Comparison of ENCODE assay signal across 8 cellular contexts in the genomic region with DNA sequence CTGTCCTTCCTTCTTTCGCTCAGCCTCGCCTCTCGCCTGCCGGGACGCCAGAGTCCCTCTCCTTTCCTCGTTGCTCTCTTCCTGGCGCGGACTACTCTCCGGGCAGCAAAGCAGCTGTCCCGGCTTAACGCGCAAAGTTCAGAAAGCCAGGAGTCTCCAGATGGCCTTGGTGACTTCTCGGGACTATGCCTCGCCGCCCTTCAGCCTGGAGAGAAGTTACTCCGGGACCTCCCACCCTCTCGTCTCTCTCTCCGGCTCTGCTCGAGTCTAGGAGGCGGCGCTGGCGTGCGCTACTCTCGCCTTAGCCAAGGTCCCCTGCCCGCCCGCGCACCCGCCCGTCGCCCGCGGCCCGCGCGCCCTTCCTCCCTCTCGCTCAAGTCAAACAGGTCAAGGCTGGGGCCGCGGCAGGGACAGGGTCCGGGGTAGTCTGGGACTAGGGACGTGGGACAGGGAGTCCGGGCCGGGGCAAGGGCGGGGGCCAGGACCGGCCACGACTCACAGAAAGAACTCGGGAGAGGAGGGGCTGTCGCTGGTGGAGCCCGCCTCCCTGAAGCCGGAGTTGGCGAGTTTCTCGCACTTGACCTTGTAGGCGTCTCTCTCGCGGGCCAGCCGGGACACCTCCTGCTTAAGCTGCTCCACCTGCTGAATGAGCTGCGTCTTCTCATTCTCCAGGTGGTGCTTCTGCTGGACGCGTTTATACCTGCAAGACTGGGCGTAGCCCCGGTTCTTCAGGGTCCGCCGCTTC. TPM values are rescaled to one million over a fixed set of nuclear protein-coding genes. Genes with fewer than 3 reads are reported as not detected.
A peak's percentile ranks its signal among the peaks of the same experiment; 100 is the strongest.
DNase-seq lines count a peak whose midpoint lies in the region; ATAC-seq and TF ChIP-seq lines count a peak whose summit lies in the region.

No MANE protein-coding gene starts in this region.

- no peaks in the 10 kb centered on the region; the same call in 2 of the 3 replicates for H3K36me3 Mint-ChIP-seq in GM23338 (ENCODE audit: low read depth)

- peaks cover 48% of the 10 kb centered on the region for H3K4me1 Mint-ChIP-seq in GM23338

- H3K27ac ChIP-seq in GM23338 (ENCODE audit: low read depth) (no peak overlapping the region), angular gyrus (ENCODE audit: low read depth, low read length) (peak overlapping the region; percentile 1)

- H3K27ac Mint-ChIP-seq in GM23338: no peak overlapping the region

- H3K9me3 Mint-ChIP-seq in GM23338: 0 out of 3 replicates have a peak, but pooled peaks cover 6% of the 10 kb centered on the region

- intact Hi-C loops in sciatic nerve (cut with DNase I): loop anchor here (10.0 kb wide), 1 partner anchor 1423 kb away; no protein-coding TSS in a partner anchor

- peak overlapping the region; percentile 96 for H3K4me2 ChIP-seq in GM23338

- peak overlapping the region; percentile 81 for H3K4me3 Mint-ChIP-seq in GM23338

- no peaks in the 10 kb centered on the region for H3K79me2 ChIP-seq in GM23338 (replicated peaks; ENCODE audit: insufficient read depth)

- TF ChIP-seq CTCF in GM23338 (conservative IDR thresholded peaks at IDR 0.05; ENCODE audit: low read depth in 2 of 2): no peak

- H3K27me3 Mint-ChIP-seq in GM23338 (ENCODE audit: insufficient read depth, low read depth, poor library complexity): peaks cover 95% of the 10 kb centered on the region

- DNase-seq in GM23338 (ENCODE audit: low spot score) (peak; percentile 73), hypothalamus (lab: John Stamatoyannopoulos, UW) (peak in 26 of 51 donors; percentile 10 to 59 (median 32)), sciatic nerve (ENCODE audit: low spot score) (peak; percentile 73)
- no peak for DNase-seq in effector CD8-positive, alpha-beta T cell (lab: John Stamatoyannopoulos, UW)

- H2AFZ ChIP-seq in GM23338: no peak overlapping the region

- H3K9me2 ChIP-seq in GM23338 (ENCODE audit: insufficient read depth): no peaks in the 10 kb centered on the region

- no peaks in the 10 kb centered on the region for H3F3A ChIP-seq in GM23338 (replicated peaks; ENCODE audit: low read depth)

- H3K4me3 ChIP-seq in GM23338: peak overlapping the region; percentile 82

- H3K4me1 ChIP-seq in GM23338 (ENCODE audit: insufficient read depth): peaks cover 36% of the 10 kb centered on the region

- peak; percentile 4 for ATAC-seq in GM23338
- no peak for ATAC-seq in sciatic nerve
- no peak for ATAC-seq in GM21360 (IDR thresholded peaks at IDR 0.05; ENCODE audit: unreplicated experiment)
- ATAC-seq in HG03175 (IDR thresholded peaks at IDR 0.05; ENCODE audit: unreplicated experiment): no peak
- no peak for ATAC-seq in HG02981 (IDR thresholded peaks at IDR 0.05; ENCODE audit: unreplicated experiment)

- H3K36me3 ChIP-seq in GM23338 (ENCODE audit: insufficient read depth): no peaks in the 10 kb centered on the region

- peaks cover 27% of the 10 kb centered on the region for H4K20me1 ChIP-seq in GM23338 (replicated peaks; ENCODE audit: insufficient read depth)

- peaks cover 98% of the 10 kb centered on the region for H3K27me3 ChIP-seq in GM23338 (ENCODE audit: insufficient read depth)

TF ChIP-seq in GM23338, 12 proteins besides CTCF, POLR2A, EP300 and RAD21:
- TF ChIP-seq CREB1 (CRISPR knock-in tag; IDR thresholded peaks at IDR 0.05; ENCODE audit: low read depth): no peak
- peak; percentile 74 for TF ChIP-seq EZH2 (IDR thresholded peaks at IDR 0.05; ENCODE audit: low read depth, unreplicated experiment)
- TF ChIP-seq, protein P1, sequence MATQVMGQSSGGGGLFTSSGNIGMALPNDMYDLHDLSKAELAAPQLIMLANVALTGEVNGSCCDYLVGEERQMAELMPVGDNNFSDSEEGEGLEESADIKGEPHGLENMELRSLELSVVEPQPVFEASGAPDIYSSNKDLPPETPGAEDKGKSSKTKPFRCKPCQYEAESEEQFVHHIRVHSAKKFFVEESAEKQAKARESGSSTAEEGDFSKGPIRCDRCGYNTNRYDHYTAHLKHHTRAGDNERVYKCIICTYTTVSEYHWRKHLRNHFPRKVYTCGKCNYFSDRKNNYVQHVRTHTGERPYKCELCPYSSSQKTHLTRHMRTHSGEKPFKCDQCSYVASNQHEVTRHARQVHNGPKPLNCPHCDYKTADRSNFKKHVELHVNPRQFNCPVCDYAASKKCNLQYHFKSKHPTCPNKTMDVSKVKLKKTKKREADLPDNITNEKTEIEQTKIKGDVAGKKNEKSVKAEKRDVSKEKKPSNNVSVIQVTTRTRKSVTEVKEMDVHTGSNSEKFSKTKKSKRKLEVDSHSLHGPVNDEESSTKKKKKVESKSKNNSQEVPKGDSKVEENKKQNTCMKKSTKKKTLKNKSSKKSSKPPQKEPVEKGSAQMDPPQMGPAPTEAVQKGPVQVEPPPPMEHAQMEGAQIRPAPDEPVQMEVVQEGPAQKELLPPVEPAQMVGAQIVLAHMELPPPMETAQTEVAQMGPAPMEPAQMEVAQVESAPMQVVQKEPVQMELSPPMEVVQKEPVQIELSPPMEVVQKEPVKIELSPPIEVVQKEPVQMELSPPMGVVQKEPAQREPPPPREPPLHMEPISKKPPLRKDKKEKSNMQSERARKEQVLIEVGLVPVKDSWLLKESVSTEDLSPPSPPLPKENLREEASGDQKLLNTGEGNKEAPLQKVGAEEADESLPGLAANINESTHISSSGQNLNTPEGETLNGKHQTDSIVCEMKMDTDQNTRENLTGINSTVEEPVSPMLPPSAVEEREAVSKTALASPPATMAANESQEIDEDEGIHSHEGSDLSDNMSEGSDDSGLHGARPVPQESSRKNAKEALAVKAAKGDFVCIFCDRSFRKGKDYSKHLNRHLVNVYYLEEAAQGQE (IDR thresholded peaks at IDR 0.05; ENCODE audit: unreplicated experiment): no peak

RNA-seq across cellular contexts. Expression of a gene that starts 1.5 kb away (rescaled TPM):
- total RNA-seq in GM23338 (2014; rRNA removed; shearing (Covaris generic)): 1.6 and 1.8 TPM in 2 replicates
- polyA plus RNA-seq in GM23338 (2016; fragmentation: Nextera tagmentation; extraction: Ambion mirVana): 2.3 and 2.5 TPM in 2 replicates
- total RNA-seq in sciatic nerve: 38.6 TPM

Comparison
In these comparisons a context has a peak if more than half of its experiments do, and no peak if none do; other contexts are left out.
1. RNA of a gene that starts 1.5 kb away (total RNA-seq): 38.6 TPM in sciatic nerve (single experiment); 1.6 to 1.8 TPM in GM23338; every median in the first group is over 10 times any median in the second.